ENCODE assay signal across 38 cellular contexts in genomic region chr19:14648506-14648905, GRCh38. TPM values are rescaled to one million over a fixed set of nuclear protein-coding genes. Genes with fewer than 3 reads are reported as not detected.
"Had no signal": no experiment of that assay in that cellular context is flagged by ENCODE, and none has a peak within 500 bp of the region (broad histone marks: within the 10 kb centered on the region; RNA-seq: fewer than 3 reads in every experiment).

No MANE protein-coding gene starts in this region.

- H3K27ac ChIP-seq: KMS-11 had no signal

- H3K4me2 ChIP-seq: KMS-11 had no signal

- DNase-seq: Karpas-422, Kasumi-1, MG63, MM.1S, MV-4-11, NCI-H1048, NCI-H1092, NCI-H1092 treated with DMSO at 0.1 percent for 48 hours, NCI-H1105, NCI-H1105 treated with DMSO at 0.1 percent for 48 hours, NCI-H1417, NCI-H1417 treated with DMSO at 0.1 percent for 48 hours, NCI-H1436, NCI-H1436 treated with DMSO at 0.1 percent for 48 hours, NCI-H146, NCI-H1694, NCI-H1694 treated with DMSO at 0.1 percent for 48 hours, NCI-H187, NCI-H187 treated with DMSO at 0.1 percent for 48 hours, NCI-H1930, NCI-H2029, NCI-H2029 treated with DMSO at 0.1 percent for 48 hours, NCI-H2081, NCI-H2081 treated with DMSO at 0.1 percent for 48 hours, NCI-H2107, NCI-H2171, NCI-H2171 treated with DMSO at 0.1 percent for 48 hours, NCI-H2227 treated with DMSO at 0.1 percent for 48 hours, NCI-H226, NCI-H345, NCI-H446, NCI-H446 treated with DMSO at 0.1 percent for 48 hours, NCI-H510A had no signal

- H3K4me3 ChIP-seq: MG63 had no signal

- H3K9ac ChIP-seq: KMS-11 had no signal

- H3K9me3 ChIP-seq: MG63 had no signal

- H3K36me3 ChIP-seq: MG63 had no signal

RNA-seq across cellular contexts. Expression of gene ADGRE3, which starts 26.1 kb away (rescaled TPM):
- total RNA-seq: LHCN-M2, M059J, MCF 10A, NCI-H460 had no signal
